Comparison of ENCODE assay signal across 8 cellular contexts in genomic region chr16:12095275-12096161, GRCh38.
DNase-seq lines count a peak whose midpoint lies in the region; ATAC-seq lines count a peak whose summit lies in the region.

No MANE protein-coding gene starts in this region.

- ATAC-seq in left lobe of liver, result peak; percentile 65
- no peak for ATAC-seq in HG03025 (IDR thresholded peaks at IDR 0.05; ENCODE audit: low FRiP score, unreplicated experiment)

- DNase-seq in NCI-H1436 (lab: John Stamatoyannopoulos, UW), result peak; percentile 53
- no peak for DNase-seq in NCI-H1436 treated with DMSO at 0.1 percent for 48 hours (lab: John Stamatoyannopoulos, UW)
- peak; percentile 67 for DNase-seq in NCI-H2171 (lab: John Stamatoyannopoulos, UW)
- peak; percentile 78 for DNase-seq in activated CD4-positive, CD25-positive, alpha-beta regulatory T cell treated with anti-CD3 and anti-CD28 coated beads, Interleukin-2, amount 50 U/mL, for 72 hours
- peak; percentile 60 for DNase-seq in cerebellum (ENCODE audit: low spot score)
- DNase-seq in left lobe of liver (ENCODE audit: low spot score), result peak; percentile 67
- peak; percentile 70 for DNase-seq in stimulated activated CD4-positive, alpha-beta T cell treated with anti-CD3 and anti-CD28 coated beads, Interleukin-4, amount 100 ng/mL, for 1 hour
